In genomic region chr5:142455856-142456255, GRCh38 we compare ENCODE assay signal across 12 cellular contexts.
"Had no signal": no experiment of that assay in that cellular context is flagged by ENCODE, and none has a peak within 500 bp of the region (broad histone marks: within the 10 kb centered on the region; RNA-seq: fewer than 3 reads in every experiment).

No MANE protein-coding gene starts in this region.

- DNase-seq: activated CD4-positive, alpha-beta memory T cell treated with anti-CD3 and anti-CD28 coated beads, Interleukin-2, amount 10 ng/mL, durations not matched to agents 7 days and 5 days; activated CD8-positive, alpha-beta memory T cell treated with anti-CD3 and anti-CD28 coated beads, Interleukin-2, amount 50 U/mL, for 48 hours; activated naive CD8-positive, alpha-beta T cell treated with anti-CD3 and anti-CD28 coated beads, Interleukin-2, amount 50 U/mL, for 24 hours; foreskin fibroblast; left colon; mammary epithelial cell; naive thymus-derived CD8-positive, alpha-beta T cell; posterior cingulate gyrus; small intestine; transverse colon had no signal

- ATAC-seq: activated naive CD8-positive, alpha-beta T cell treated with anti-CD3 and anti-CD28 coated beads, Interleukin-2, amount 50 U/mL, for 24 hours; left colon; naive thymus-derived CD8-positive, alpha-beta T cell; stimulated activated effector memory CD8-positive, alpha-beta T cell treated with anti-CD3 and anti-CD28 coated beads, Interleukin-12 subunit alpha, Interleukin-12 subunit beta, amount 100 ng/mL, for 72 hours had no signal

- H3K36me3 Mint-ChIP-seq: stimulated activated effector memory CD8-positive, alpha-beta T cell treated with anti-CD3 and anti-CD28 coated beads, Interleukin-12 subunit alpha, Interleukin-12 subunit beta, amount 100 ng/mL, for 72 hours had no signal

- H3K27ac Mint-ChIP-seq: activated CD4-positive, alpha-beta memory T cell treated with anti-CD3 and anti-CD28 coated beads, Interleukin-2, amount 10 ng/mL, durations not matched to agents 7 days and 5 days; activated naive CD8-positive, alpha-beta T cell treated with anti-CD3 and anti-CD28 coated beads, Interleukin-2, amount 50 U/mL, for 24 hours; naive thymus-derived CD8-positive, alpha-beta T cell; stimulated activated effector memory CD8-positive, alpha-beta T cell treated with anti-CD3 and anti-CD28 coated beads, Interleukin-12 subunit alpha, Interleukin-12 subunit beta, amount 100 ng/mL, for 72 hours; T-helper 2 cell treated with Interferon-gamma antibody and Interleukin-4, amounts not matched to agents 5 μg/mL and 100 μg/mL, for 36 hours had no signal

- H3K4me3 Mint-ChIP-seq: activated CD4-positive, alpha-beta memory T cell treated with anti-CD3 and anti-CD28 coated beads, Interleukin-2, amount 10 ng/mL, durations not matched to agents 7 days and 5 days; activated naive CD8-positive, alpha-beta T cell treated with anti-CD3 and anti-CD28 coated beads, Interleukin-2, amount 50 U/mL, for 24 hours; naive thymus-derived CD8-positive, alpha-beta T cell; stimulated activated effector memory CD8-positive, alpha-beta T cell treated with anti-CD3 and anti-CD28 coated beads, Interleukin-12 subunit alpha, Interleukin-12 subunit beta, amount 100 ng/mL, for 72 hours; T-helper 2 cell treated with Interferon-gamma antibody and Interleukin-4, amounts not matched to agents 5 μg/mL and 100 μg/mL, for 36 hours had no signal
